Comparison of ENCODE assay signal across 14 cellular contexts in genomic region chr18:62288669-62289016, GRCh38.
DNase-seq lines count a peak whose midpoint lies in the region; ATAC-seq and FAIRE-seq lines count a peak whose summit lies in the region.
"Had no signal": no experiment of that assay in that cellular context is flagged by ENCODE, and none has a peak within 500 bp of the region (broad histone marks: within the 10 kb centered on the region; RNA-seq: fewer than 3 reads in every experiment).

No MANE protein-coding gene starts in this region.

- H3K9me3 Mint-ChIP-seq in stimulated activated effector memory CD8-positive, alpha-beta T cell treated with anti-CD3 and anti-CD28 coated beads, Interleukin-12 subunit alpha, Interleukin-12 subunit beta, amount 100 ng/mL, for 72 hours: no peaks in the 10 kb centered on the region

- peak overlapping the region; percentile 11 for H3K27ac Mint-ChIP-seq in stimulated activated effector memory CD8-positive, alpha-beta T cell treated with anti-CD3 and anti-CD28 coated beads, Interleukin-12 subunit alpha, Interleukin-12 subunit beta, amount 100 ng/mL, for 72 hours

- no peak overlapping the region for H3K4me3 Mint-ChIP-seq in stimulated activated effector memory CD8-positive, alpha-beta T cell treated with anti-CD3 and anti-CD28 coated beads, Interleukin-12 subunit alpha, Interleukin-12 subunit beta, amount 100 ng/mL, for 72 hours

- DNase-seq in GM19239 (ENCODE audit: insufficient read length, low spot score) (no peak), NOMO-1 (lab: John Stamatoyannopoulos, UW; ENCODE audit: unreplicated experiment in 2 of 2) (peak; percentile 77 to 96), NCI-H69 (lab: John Stamatoyannopoulos, UW) (no peak), UCSD-AML1 (lab: John Stamatoyannopoulos, UW; ENCODE audit: unreplicated experiment) (no peak), caudate nucleus (lab: John Stamatoyannopoulos, UW) (no peak)
- DNase-seq in stimulated activated effector memory CD8-positive, alpha-beta T cell treated with anti-CD3 and anti-CD28 coated beads, Interleukin-12 subunit alpha, Interleukin-12 subunit beta, amount 100 ng/mL, for 72 hours (ENCODE audit: low spot score in 2 of 2): no peak
- DNase-seq: activated naive CD4-positive, alpha-beta T cell; mucosa of descending colon; NK-92 treated with Interleukin-12 subunit alpha and Interleukin-12 subunit beta, amount 100 ng/mL, for 24 hours; stimulated activated naive CD4-positive, alpha-beta T cell had no signal

- ATAC-seq in HG02884 (IDR thresholded peaks at IDR 0.05; ENCODE audit: unreplicated experiment): peak; percentile 67
- no peak for ATAC-seq in stimulated activated effector memory CD8-positive, alpha-beta T cell treated with anti-CD3 and anti-CD28 coated beads, Interleukin-12 subunit alpha, Interleukin-12 subunit beta, amount 100 ng/mL, for 72 hours
- no peak for ATAC-seq in GM19328 (IDR thresholded peaks at IDR 0.05; ENCODE audit: unreplicated experiment)

- peaks cover 50% of the 10 kb centered on the region for H3K36me3 Mint-ChIP-seq in stimulated activated effector memory CD8-positive, alpha-beta T cell treated with anti-CD3 and anti-CD28 coated beads, Interleukin-12 subunit alpha, Interleukin-12 subunit beta, amount 100 ng/mL, for 72 hours

- peak; percentile 93 for FAIRE-seq in GM19239 (lab: Jason Lieb, UNC)

- peaks cover 25% of the 10 kb centered on the region for H3K4me1 Mint-ChIP-seq in stimulated activated effector memory CD8-positive, alpha-beta T cell treated with anti-CD3 and anti-CD28 coated beads, Interleukin-12 subunit alpha, Interleukin-12 subunit beta, amount 100 ng/mL, for 72 hours

- no peak overlapping the region for H3K27ac ChIP-seq in caudate nucleus (ENCODE audit: low read depth, low read length)
- H3K27ac ChIP-seq: coronary artery, KMS-11 had no signal

Comparison
In these comparisons a context has a peak if more than half of its experiments do, and no peak if none do; other contexts are left out.
1. DNase-seq: peak in NOMO-1 (2 of 2); none in GM19239 (single experiment), stimulated activated effector memory CD8-positive, alpha-beta T cell treated with anti-CD3 and anti-CD28 coated beads, Interleukin-12 subunit alpha, Interleukin-12 subunit beta, amount 100 ng/mL, for 72 hours (0 of 2), NCI-H69 (single experiment), UCSD-AML1 (single experiment) and caudate nucleus (0 of 61).